1 cellular context compared by ENCODE assay signal in the genomic region with DNA sequence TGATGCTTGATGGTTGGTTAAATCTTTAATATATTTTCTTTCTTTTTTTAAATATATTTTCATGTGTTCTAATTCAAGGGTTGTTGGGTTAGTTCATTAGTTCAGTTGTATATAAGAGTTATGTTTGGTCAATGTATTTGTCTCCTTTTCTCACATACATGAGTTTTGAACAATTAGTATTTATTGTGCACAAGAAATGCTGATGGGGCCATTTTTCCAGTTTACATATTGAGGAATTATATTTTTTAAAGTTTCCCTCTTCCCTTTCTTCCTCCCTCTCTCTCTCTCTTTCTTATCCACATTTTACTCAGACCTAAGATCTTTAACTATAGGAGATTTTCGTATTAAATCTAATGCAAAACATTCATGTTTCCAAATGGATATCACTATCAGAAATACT.
TF ChIP-seq lines count a peak whose summit lies in the region.

No MANE protein-coding gene starts in this region.

TF ChIP-seq in K562, 482 proteins besides CTCF, POLR2A, EP300 and RAD21:
- TF ChIP-seq ZNF274 (IDR thresholded peaks at IDR 0.05; ENCODE audit: borderline replicate concordance, low read depth, low read length) (no peak), ESRRA (IDR thresholded peaks at IDR 0.05; ENCODE audit: borderline replicate concordance, low read depth) (no peak), ZNF696 (CRISPR knock-in tag; conservative IDR thresholded peaks at IDR 0.05) (no peak), MEF2D (tag; conservative IDR thresholded peaks at IDR 0.05; ENCODE audit: low read depth) (no peak), MAFG (tag; conservative IDR thresholded peaks at IDR 0.05) (peak; percentile 77), CBFB (CRISPR knock-in tag; IDR thresholded peaks at IDR 0.05) (no peak), PRMT5 (CRISPR knock-in tag; IDR thresholded peaks at IDR 0.05) (no peak), WHSC1 (IDR thresholded peaks at IDR 0.05; ENCODE audit: low read length) (no peak), PCBP2 (IDR thresholded peaks at IDR 0.05; ENCODE audit: low read depth, low read length, poor library complexity, severe bottlenecking) (no peak), ZNF146 (CRISPR knock-in tag; IDR thresholded peaks at IDR 0.05; ENCODE audit: unreplicated experiment) (no peak), ZNF717 (CRISPR knock-in tag; IDR thresholded peaks at IDR 0.05) (no peak), ELF4 (CRISPR knock-in tag; IDR thresholded peaks at IDR 0.05) (no peak), PHB (CRISPR knock-in tag; IDR thresholded peaks at IDR 0.05) (no peak), ZFPM2 (CRISPR knock-in tag; IDR thresholded peaks at IDR 0.05) (no peak), NBN (IDR thresholded peaks at IDR 0.05; ENCODE audit: low read depth) (no peak), ZBTB1 (CRISPR knock-in tag; IDR thresholded peaks at IDR 0.05; ENCODE audit: borderline replicate concordance, low read depth) (no peak), C11orf30 (IDR thresholded peaks at IDR 0.05; ENCODE audit: low read depth) (peak; percentile 88), EP400 (IDR thresholded peaks at IDR 0.05) (no peak), SRF (CRISPR knock-in tag; IDR thresholded peaks at IDR 0.05) (no peak), HDAC3 (IDR thresholded peaks at IDR 0.05; ENCODE audit: borderline replicate concordance, partially characterized antibody) (no peak), NEUROD1 (IDR thresholded peaks at IDR 0.05; ENCODE audit: borderline replicate concordance, low read depth, low read length, partially characterized antibody) (no peak), MAFF (IDR thresholded peaks at IDR 0.05; ENCODE audit: low read length) (peak; percentile 61), MAZ (CRISPR knock-in tag; conservative IDR thresholded peaks at IDR 0.05 in 1 of 2, IDR thresholded peaks at IDR 0.05 in 1 of 2) (no peak), MEIS2 (IDR thresholded peaks at IDR 0.05; ENCODE audit: partially characterized antibody) (no peak), EHMT2 (IDR thresholded peaks at IDR 0.05) (no peak), SMAD4 (CRISPR knock-in tag; conservative IDR thresholded peaks at IDR 0.05) (no peak), ZNF316 (IDR thresholded peaks at IDR 0.05) (peak; percentile 93), MAFK (IDR thresholded peaks at IDR 0.05; ENCODE audit: low read length) (peak; percentile 70)
- TF ChIP-seq, protein P1, sequence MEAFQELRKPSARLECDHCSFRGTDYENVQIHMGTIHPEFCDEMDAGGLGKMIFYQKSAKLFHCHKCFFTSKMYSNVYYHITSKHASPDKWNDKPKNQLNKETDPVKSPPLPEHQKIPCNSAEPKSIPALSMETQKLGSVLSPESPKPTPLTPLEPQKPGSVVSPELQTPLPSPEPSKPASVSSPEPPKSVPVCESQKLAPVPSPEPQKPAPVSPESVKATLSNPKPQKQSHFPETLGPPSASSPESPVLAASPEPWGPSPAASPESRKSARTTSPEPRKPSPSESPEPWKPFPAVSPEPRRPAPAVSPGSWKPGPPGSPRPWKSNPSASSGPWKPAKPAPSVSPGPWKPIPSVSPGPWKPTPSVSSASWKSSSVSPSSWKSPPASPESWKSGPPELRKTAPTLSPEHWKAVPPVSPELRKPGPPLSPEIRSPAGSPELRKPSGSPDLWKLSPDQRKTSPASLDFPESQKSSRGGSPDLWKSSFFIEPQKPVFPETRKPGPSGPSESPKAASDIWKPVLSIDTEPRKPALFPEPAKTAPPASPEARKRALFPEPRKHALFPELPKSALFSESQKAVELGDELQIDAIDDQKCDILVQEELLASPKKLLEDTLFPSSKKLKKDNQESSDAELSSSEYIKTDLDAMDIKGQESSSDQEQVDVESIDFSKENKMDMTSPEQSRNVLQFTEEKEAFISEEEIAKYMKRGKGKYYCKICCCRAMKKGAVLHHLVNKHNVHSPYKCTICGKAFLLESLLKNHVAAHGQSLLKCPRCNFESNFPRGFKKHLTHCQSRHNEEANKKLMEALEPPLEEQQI (IDR thresholded peaks at IDR 0.05) = no peak
- TF ChIP-seq, protein P2, sequence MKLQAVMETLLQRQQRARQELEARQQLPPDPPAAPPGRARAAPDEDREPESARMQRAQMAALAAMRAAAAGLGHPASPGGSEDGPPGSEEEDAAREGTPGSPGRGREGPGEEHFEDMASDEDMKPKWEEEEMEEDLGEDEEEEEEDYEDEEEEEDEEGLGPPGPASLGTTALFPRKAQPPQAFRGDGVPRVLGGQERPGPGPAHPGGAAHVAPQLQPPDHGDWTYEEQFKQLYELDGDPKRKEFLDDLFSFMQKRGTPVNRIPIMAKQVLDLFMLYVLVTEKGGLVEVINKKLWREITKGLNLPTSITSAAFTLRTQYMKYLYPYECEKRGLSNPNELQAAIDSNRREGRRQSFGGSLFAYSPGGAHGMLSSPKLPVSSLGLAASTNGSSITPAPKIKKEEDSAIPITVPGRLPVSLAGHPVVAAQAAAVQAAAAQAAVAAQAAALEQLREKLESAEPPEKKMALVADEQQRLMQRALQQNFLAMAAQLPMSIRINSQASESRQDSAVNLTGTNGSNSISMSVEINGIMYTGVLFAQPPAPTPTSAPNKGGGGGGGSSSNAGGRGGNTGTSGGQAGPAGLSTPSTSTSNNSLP (IDR thresholded peaks at IDR 0.05; ENCODE audit: borderline replicate concordance, low read depth, low read length) = no peak
- TF ChIP-seq, protein P3, sequence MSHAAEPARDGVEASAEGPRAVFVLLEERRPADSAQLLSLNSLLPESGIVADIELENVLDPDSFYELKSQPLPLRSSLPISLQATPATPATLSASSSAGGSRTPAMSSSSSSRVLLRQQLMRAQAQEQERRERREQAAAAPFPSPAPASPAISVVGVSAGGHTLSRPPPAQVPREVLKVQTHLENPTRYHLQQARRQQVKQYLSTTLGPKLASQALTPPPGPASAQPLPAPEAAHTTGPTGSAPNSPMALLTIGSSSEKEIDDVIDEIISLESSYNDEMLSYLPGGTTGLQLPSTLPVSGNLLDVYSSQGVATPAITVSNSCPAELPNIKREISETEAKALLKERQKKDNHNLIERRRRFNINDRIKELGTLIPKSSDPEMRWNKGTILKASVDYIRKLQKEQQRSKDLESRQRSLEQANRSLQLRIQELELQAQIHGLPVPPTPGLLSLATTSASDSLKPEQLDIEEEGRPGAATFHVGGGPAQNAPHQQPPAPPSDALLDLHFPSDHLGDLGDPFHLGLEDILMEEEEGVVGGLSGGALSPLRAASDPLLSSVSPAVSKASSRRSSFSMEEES (CRISPR knock-in tag; IDR thresholded peaks at IDR 0.05) = no peak
- TF ChIP-seq, protein P4, sequence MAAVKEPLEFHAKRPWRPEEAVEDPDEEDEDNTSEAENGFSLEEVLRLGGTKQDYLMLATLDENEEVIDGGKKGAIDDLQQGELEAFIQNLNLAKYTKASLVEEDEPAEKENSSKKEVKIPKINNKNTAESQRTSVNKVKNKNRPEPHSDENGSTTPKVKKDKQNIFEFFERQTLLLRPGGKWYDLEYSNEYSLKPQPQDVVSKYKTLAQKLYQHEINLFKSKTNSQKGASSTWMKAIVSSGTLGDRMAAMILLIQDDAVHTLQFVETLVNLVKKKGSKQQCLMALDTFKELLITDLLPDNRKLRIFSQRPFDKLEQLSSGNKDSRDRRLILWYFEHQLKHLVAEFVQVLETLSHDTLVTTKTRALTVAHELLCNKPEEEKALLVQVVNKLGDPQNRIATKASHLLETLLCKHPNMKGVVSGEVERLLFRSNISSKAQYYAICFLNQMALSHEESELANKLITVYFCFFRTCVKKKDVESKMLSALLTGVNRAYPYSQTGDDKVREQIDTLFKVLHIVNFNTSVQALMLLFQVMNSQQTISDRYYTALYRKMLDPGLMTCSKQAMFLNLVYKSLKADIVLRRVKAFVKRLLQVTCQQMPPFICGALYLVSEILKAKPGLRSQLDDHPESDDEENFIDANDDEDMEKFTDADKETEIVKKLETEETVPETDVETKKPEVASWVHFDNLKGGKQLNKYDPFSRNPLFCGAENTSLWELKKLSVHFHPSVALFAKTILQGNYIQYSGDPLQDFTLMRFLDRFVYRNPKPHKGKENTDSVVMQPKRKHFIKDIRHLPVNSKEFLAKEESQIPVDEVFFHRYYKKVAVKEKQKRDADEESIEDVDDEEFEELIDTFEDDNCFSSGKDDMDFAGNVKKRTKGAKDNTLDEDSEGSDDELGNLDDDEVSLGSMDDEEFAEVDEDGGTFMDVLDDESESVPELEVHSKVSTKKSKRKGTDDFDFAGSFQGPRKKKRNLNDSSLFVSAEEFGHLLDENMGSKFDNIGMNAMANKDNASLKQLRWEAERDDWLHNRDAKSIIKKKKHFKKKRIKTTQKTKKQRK (IDR thresholded peaks at IDR 0.05; ENCODE audit: borderline replicate concordance, low read depth, low read length) = no peak
